Comparison of ENCODE assay signal across 8 cellular contexts in genomic region chr15:75107905-75108838, GRCh38.
DNase-seq lines count a peak whose midpoint lies in the region; ATAC-seq and TF ChIP-seq lines count a peak whose summit lies in the region.

No MANE protein-coding gene starts in this region.

- no peak for TF ChIP-seq CTCF in activated CD8-positive, alpha-beta T cell treated with anti-CD3 and anti-CD28 coated beads for 36 hours (IDR thresholded peaks at IDR 0.05)

- POLR2A ChIA-PET in activated CD8-positive, alpha-beta T cell treated with anti-CD3 and anti-CD28 coated beads for 36 hours (lab: Charles Lee) = interaction anchor here (0.6 to 1.8 kb wide), 11 partner anchors 15 to 260 kb away, joined by 3 to 11 read pairs (median 3); partner anchors contain the start of genes C15orf39, MAN2C1 and PPCDC

- H3K4me1 Mint-ChIP-seq in activated CD8-positive, alpha-beta T cell treated with anti-CD3 and anti-CD28 coated beads for 36 hours (ENCODE audit: low read depth) = peaks cover 41% of the 10 kb centered on the region

- peak overlapping the region; percentile 80 for H3K27ac Mint-ChIP-seq in activated CD8-positive, alpha-beta T cell treated with anti-CD3 and anti-CD28 coated beads for 36 hours

- H3K9me3 Mint-ChIP-seq in activated CD8-positive, alpha-beta T cell treated with anti-CD3 and anti-CD28 coated beads for 36 hours = peaks cover 7% of the 10 kb centered on the region

- peaks cover 23% of the 10 kb centered on the region for H3K27me3 Mint-ChIP-seq in activated CD8-positive, alpha-beta T cell treated with anti-CD3 and anti-CD28 coated beads for 36 hours

- intact Hi-C loops in activated CD8-positive, alpha-beta T cell treated with anti-CD3 and anti-CD28 coated beads for 36 hours (cut with micrococcal nuclease) = no loop called here
- intact Hi-C loops in posterior vena cava (cut with DNase I) = no loop called here

- H3K36me3 Mint-ChIP-seq in activated CD8-positive, alpha-beta T cell treated with anti-CD3 and anti-CD28 coated beads for 36 hours (ENCODE audit: low read depth) = peaks cover 7% of the 10 kb centered on the region

- CTCF ChIA-PET in activated CD8-positive, alpha-beta T cell treated with anti-CD3 and anti-CD28 coated beads for 36 hours (lab: Charles Lee) = interaction anchor here (1.0 to 2.5 kb wide), 7 partner anchors 22 to 96 kb away, joined by 3 to 13 read pairs (median 5); partner anchors contain the start of gene C15orf39

- H3K4me3 Mint-ChIP-seq in activated CD8-positive, alpha-beta T cell treated with anti-CD3 and anti-CD28 coated beads for 36 hours = no peak overlapping the region

- peak; percentile 86 for ATAC-seq in activated CD8-positive, alpha-beta T cell treated with anti-CD3 and anti-CD28 coated beads for 36 hours
- ATAC-seq in esophagus mucosa = peak; percentile 18
- no peak for ATAC-seq in GM21576 (IDR thresholded peaks at IDR 0.05; ENCODE audit: unreplicated experiment)

- DNase-seq in EL = peak; percentile 89
- DNase-seq in LoVo (ENCODE audit: low spot score) = peak; percentile 38
- peak; percentile 92 for DNase-seq in activated CD8-positive, alpha-beta T cell treated with anti-CD3 and anti-CD28 coated beads for 36 hours
- peak; percentile 60 to 71 for DNase-seq in stimulated activated CD4-positive, alpha-beta T cell treated with anti-CD3 and anti-CD28 coated beads, Interleukin-2, amount 100 ng/mL, for 24 hours
- no peak for DNase-seq in posterior vena cava (ENCODE audit: low spot score)
- no peak for DNase-seq in DMS153 treated with DMSO at 0.1 percent for 48 hours (lab: John Stamatoyannopoulos, UW; ENCODE audit: unreplicated experiment)

Comparison
In these comparisons a context has a peak if more than half of its experiments do, and no peak if none do; other contexts are left out.
1. DNase-seq: peak in EL (single experiment), LoVo (single experiment), activated CD8-positive, alpha-beta T cell treated with anti-CD3 and anti-CD28 coated beads for 36 hours (single experiment) and stimulated activated CD4-positive, alpha-beta T cell treated with anti-CD3 and anti-CD28 coated beads, Interleukin-2, amount 100 ng/mL, for 24 hours (2 of 2); none in posterior vena cava (single experiment) and DMS153 treated with DMSO at 0.1 percent for 48 hours (single experiment).